Comparison of ENCODE assay signal across 30 cellular contexts in the genomic region with DNA sequence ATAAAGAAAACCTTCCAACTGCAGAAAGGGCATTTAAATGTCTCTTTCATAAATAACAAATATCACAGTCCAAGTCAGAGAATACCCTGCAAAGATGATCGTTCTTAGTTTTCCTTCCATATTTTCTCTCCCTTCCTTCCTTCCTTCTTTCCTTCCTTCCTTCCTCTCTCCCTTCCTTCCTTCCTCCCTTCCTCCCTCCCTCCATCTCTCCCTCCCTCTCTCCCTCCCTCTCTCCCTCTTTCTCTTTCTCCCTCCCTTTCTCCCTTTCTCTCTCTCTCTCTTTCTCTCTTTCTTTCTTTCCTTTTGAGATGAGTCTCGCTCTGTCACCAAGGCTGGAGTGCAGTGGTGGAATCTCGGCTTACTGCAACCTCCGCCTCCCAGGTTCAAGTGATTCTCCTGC. TPM values are rescaled to one million over a fixed set of nuclear protein-coding genes. Genes with fewer than 3 reads are reported as not detected.
DNase-seq lines count a peak whose midpoint lies in the region; ATAC-seq, FAIRE-seq and TF ChIP-seq lines count a peak whose summit lies in the region.
"Had no signal": no experiment of that assay in that cellular context is flagged by ENCODE, and none has a peak within 500 bp of the region (broad histone marks: within the 10 kb centered on the region; RNA-seq: fewer than 3 reads in every experiment).

No MANE protein-coding gene starts in this region.

- POLR2A ChIA-PET in HEK293 (lab: Yijun Ruan, JAX), result no interaction called here
- POLR2A ChIA-PET in K562 (lab: Yijun Ruan, JAX), result no interaction called here

- no peak overlapping the region for H3K27ac ChIP-seq in HEK293 (ENCODE audit: extremely low read depth, low read depth, low read length)
- H3K27ac ChIP-seq in K562 (ENCODE audit: extremely low read depth, low read depth, low read length), result no peak overlapping the region
- H3K27ac ChIP-seq: 22Rv1; A549; BLaER1; BLaER1 treated with 17β-estradiol and CSF1 and Interleukin-3, amounts not matched to agents 10 nM and 100 nM; C4-2B had no signal

- no peak for DNase-seq in K562 (ENCODE audit: extremely low read depth in 1 of 4, low spot score in 3 of 4)
- DNase-seq in ACHN, result no peak
- DNase-seq in HK-2 (ENCODE audit: unreplicated experiment), result no peak
- DNase-seq: 8988T; AML-193; BE2C; C1 segment of cervical spinal cord; Caco-2; Calu3; CD4-positive, alpha-beta memory T cell; CD4-positive, alpha-beta T cell; CD4-positive, CD25-positive, alpha-beta regulatory T cell; CD8-positive, alpha-beta memory T cell; CD8-positive, alpha-beta T cell; COR-L47; DMS 273 treated with DMSO at 0.1 percent for 48 hours; DMS153; DMS53; DMS79; DMS79 treated with DMSO at 0.1 percent for 48 hours; DND-41; EL had no signal

- H3K9ac ChIP-seq in K562 (ENCODE audit: insufficient read depth in 1 of 2, low read depth in 2 of 2, low read length in 2 of 2), result no peak overlapping the region
- H3K9ac ChIP-seq: BLaER1; BLaER1 treated with 17β-estradiol and CSF1 and Interleukin-3, amounts not matched to agents 10 nM and 100 nM had no signal

- no peak for TF ChIP-seq POLR2A in K562 (conservative IDR thresholded peaks at IDR 0.05)

- H3K9me3 ChIP-seq in HEK293 (ENCODE audit: control insufficient read depth, insufficient read depth, low read depth, low read length), result no peaks in the 10 kb centered on the region
- H3K9me3 ChIP-seq in K562 (replicated peaks; ENCODE audit: control insufficient read depth, insufficient read depth, low read depth, low read length), result peaks cover 4% of the 10 kb centered on the region; the same call in 1 of the 2 replicates
- H3K9me3 ChIP-seq: A549, BE2C, Caco-2 had no signal

- no peaks in the 10 kb centered on the region for H3K36me3 ChIP-seq in HEK293 (ENCODE audit: control insufficient read depth in 2 of 2, insufficient read depth in 1 of 2, low read length in 2 of 2)
- H3K36me3 ChIP-seq in K562 (ENCODE audit: control insufficient read depth, insufficient read depth, low read length), result no peaks in the 10 kb centered on the region
- H3K36me3 ChIP-seq: BE2C; BLaER1; BLaER1 treated with 17β-estradiol and CSF1 and Interleukin-3, amounts not matched to agents 10 nM and 100 nM had no signal

- no peak overlapping the region for H3K4me2 ChIP-seq in K562 (ENCODE audit: insufficient read depth, low read length)
- H3K4me2 ChIP-seq: A549; BLaER1; BLaER1 treated with 17β-estradiol and CSF1 and Interleukin-3, amounts not matched to agents 10 nM and 100 nM had no signal

- no peak for ATAC-seq in K562
- ATAC-seq: A549; CD8-positive, alpha-beta T cell had no signal

- CTCF ChIA-PET in HEK293 (lab: Yijun Ruan, JAX) (interaction anchor here (0.8 kb wide), 1 partner anchor 105 kb away, joined by 3 read pairs; no protein-coding TSS in a partner anchor), K562 (lab: Yijun Ruan, JAX; ENCODE audit: low intra/inter-chr PET ratio) (no interaction called here)

- TF ChIP-seq EP300 in K562 (IDR thresholded peaks at IDR 0.05; ENCODE audit: low read length), result no peak

- BruUV-seq in K562 (replicated peaks; lab: Mats Ljungman, UMichigan), result no TSS peak

- no peak for TF ChIP-seq CTCF in HEK293 (tag by site-specific recombination; IDR thresholded peaks at IDR 0.05)
- no peak for TF ChIP-seq CTCF in K562 (IDR thresholded peaks at IDR 0.05 in 2 of 3, conservative IDR thresholded peaks at IDR 0.05 in 1 of 3; ENCODE audit: insufficient read depth in 2 of 3, low read depth in 1 of 3, low read length in 3 of 3)

- H2AFZ ChIP-seq in K562 (ENCODE audit: low read depth, low read length), result no peak overlapping the region

- in situ Hi-C loops in K562 (cut with MboI) (no loop called here), ACHN (cut with HindIII; ENCODE audit: low pct_ligation_motif_present, low pct_unique_long_range_greater_than_20kb, low sequenced_read_pairs) (no loop called here)

- H3K27me3 ChIP-seq in K562 (ENCODE audit: control insufficient read depth in 2 of 2, insufficient read depth in 2 of 2, low read length in 2 of 2), result peaks cover 4 to 14% of the 10 kb centered on the region in 2 experiments; a peak in 4 of 5 replicates
- H3K27me3 ChIP-seq: BE2C; BLaER1; BLaER1 treated with 17β-estradiol and CSF1 and Interleukin-3, amounts not matched to agents 10 nM and 100 nM had no signal

- no peaks in the 10 kb centered on the region for H4K20me1 ChIP-seq in K562 (replicated peaks; ENCODE audit: control insufficient read depth, insufficient read depth, low read length)
- H4K20me1 ChIP-seq: BLaER1; BLaER1 treated with 17β-estradiol and CSF1 and Interleukin-3, amounts not matched to agents 10 nM and 100 nM had no signal

- intact Hi-C loops in K562 (cut with micrococcal nuclease), result no loop called here

- TF ChIP-seq RAD21 in K562 (CRISPR knock-in tag; conservative IDR thresholded peaks at IDR 0.05 in 1 of 2, IDR thresholded peaks at IDR 0.05 in 1 of 2), result no peak

- no peaks in the 10 kb centered on the region for H3K79me2 ChIP-seq in K562 (ENCODE audit: control insufficient read depth, insufficient read depth, low read length)

- no peak overlapping the region for H3K4me3 ChIP-seq in HEK293 (ENCODE audit: low read depth, low read length)
- H3K4me3 ChIP-seq in K562, result no peak overlapping the region
- H3K4me3 ChIP-seq: A549; BLaER1; BLaER1 treated with 17β-estradiol and CSF1 and Interleukin-3, amounts not matched to agents 10 nM and 100 nM had no signal

- 6% methylated on average over 4 of the region's 4 CpGs for WGBS in K562 (ENCODE audit: insufficient coverage, low coverage, missing lambda C conversion rate)

- no peaks in the 10 kb centered on the region for H3K9me1 ChIP-seq in K562 (ENCODE audit: control insufficient read depth, insufficient read depth, low read length)

- FAIRE-seq in K562 (lab: Jason Lieb, UNC), result no peak
- FAIRE-seq: A204.1, A549, D721Med had no signal

- no peaks in the 10 kb centered on the region for H3K4me1 ChIP-seq in HEK293 (ENCODE audit: control insufficient read depth, insufficient read depth, low read length)
- no peaks in the 10 kb centered on the region for H3K4me1 ChIP-seq in K562 (replicated peaks in 1 of 2; ENCODE audit: control insufficient read depth in 2 of 2, insufficient read depth in 2 of 2, low read length in 2 of 2)
- H3K4me1 ChIP-seq: A549; BE2C; BLaER1; BLaER1 treated with 17β-estradiol and CSF1 and Interleukin-3, amounts not matched to agents 10 nM and 100 nM; Caco-2 had no signal

TF ChIP-seq in HEK293, 187 proteins besides CTCF, POLR2A, EP300 and RAD21 (continues in another document):
- no peak for TF ChIP-seq ZNF280C (tag by site-specific recombination; IDR thresholded peaks at IDR 0.05)
- peak; percentile 90 for TF ChIP-seq ZNF366 (tag by site-specific recombination; conservative IDR thresholded peaks at IDR 0.05)

TF ChIP-seq in K562, 482 proteins besides CTCF, POLR2A, EP300 and RAD21 (continues in another document):
- TF ChIP-seq ZNF436 (CRISPR knock-in tag; IDR thresholded peaks at IDR 0.05), result no peak
- TF ChIP-seq ZNF512 (tag; IDR thresholded peaks at IDR 0.05), result peak; percentile 57; the same call in 1 of the 2 replicates
- 0 out of 2 replicates have a peak, but pooled peaks have one; percentile 26 for TF ChIP-seq THRB (CRISPR knock-in tag; conservative IDR thresholded peaks at IDR 0.05)
- no peak for TF ChIP-seq HSF4 (CRISPR knock-in tag; IDR thresholded peaks at IDR 0.05; ENCODE audit: borderline replicate concordance)
- TF ChIP-seq CBX1 (IDR thresholded peaks at IDR 0.05; ENCODE audit: low read depth), result no peak
- TF ChIP-seq ZC3H11A (IDR thresholded peaks at IDR 0.05; ENCODE audit: low read depth, low read length), result no peak

RNA-seq across cellular contexts. Expression of gene SCAF4, which starts 29.0 kb away (rescaled TPM):
- total RNA-seq in K562 (2011; cell fraction: chromatin; rRNA removed; ENCODE audit: low replicate concordance), result 94.8 and 259 TPM in 2 replicates
- total RNA-seq in K562 (2011; cell fraction: nucleolus; rRNA removed), result 49.9 and 60.1 TPM in 2 replicates
- 124 and 178 TPM in 2 replicates for total RNA-seq in K562 (2011; cell fraction: nucleoplasm; rRNA removed)
- total RNA-seq in K562 (2014; rRNA removed) (11.6 and 14.9 TPM in 2 replicates), K562 (2014; rRNA removed; fragmentation: Illumina TruSeq; extraction: Trizol) (17.2 and 18.8 TPM in 2 replicates), K562 (2015; rRNA removed; fragmentation: Illumina TruSeq; extraction: Trizol) (14.4 and 16.0 TPM in 2 replicates), K562 (2021) (52.2 and 55.7 TPM in 2 replicates)
- polyA plus RNA-seq in K562 (2011; rRNA removed) (27.3 and 33.9 TPM in 2 replicates), K562 (2014; fragmentation: Illumina TruSeq; extraction: Trizol) (44.2 and 48.2 TPM in 2 replicates), K562 (2014; fragmentation: Nextera tagmentation; extraction: Ambion mirVana) (1 to 10 TPM; 2.3 to 5.1 TPM), K562 (2014; rRNA removed) (28.3 and 30.3 TPM in 2 replicates)
- 13.0 and 21.8 TPM in 2 replicates for polyA plus RNA-seq in K562 (2011; cell fraction: cytosol; rRNA removed)
- polyA plus RNA-seq in K562 (2011; cell fraction: nucleus; rRNA removed), result 85.0 and 99.6 TPM in 2 replicates
- polyA plus RNA-seq in K562 (2012), result 28.1 and 29.3 TPM in 2 replicates
- polyA minus RNA-seq in K562 (2011; rRNA and poly(A)+ RNA removed), result 34.5 and 35.1 TPM in 2 replicates
- polyA minus RNA-seq in K562 (2011; cell fraction: cytosol; rRNA and poly(A)+ RNA removed), result 24.8 and 25.2 TPM in 2 replicates
- polyA minus RNA-seq in K562 (2011; cell fraction: nucleus; rRNA and poly(A)+ RNA removed), result 71.0 and 80.2 TPM in 2 replicates

Comparison
In these comparisons a context has a peak if more than half of its experiments do, and no peak if none do; other contexts are left out.
1. Of the 44 proteins assayed by ChIP-seq in both K562 and HEK293: peak only in K562: none; only in HEK293: ZNF175; in both: none; in neither: 43.